In genomic region chr2:241066893-241067341, GRCh38 we compare ENCODE assay signal across 17 cellular contexts. TPM values are rescaled to one million over a fixed set of nuclear protein-coding genes. Genes with fewer than 3 reads are reported as not detected.
DNase-seq lines count a peak whose midpoint lies in the region; ATAC-seq, FAIRE-seq and TF ChIP-seq lines count a peak whose summit lies in the region.
"Had no signal": no experiment of that assay in that cellular context is flagged by ENCODE, and none has a peak within 500 bp of the region (broad histone marks: within the 10 kb centered on the region; RNA-seq: fewer than 3 reads in every experiment).

No MANE protein-coding gene starts in this region.

- H2AK5ac ChIP-seq in mesendoderm (ENCODE audit: low read length): no peak overlapping the region

- H3K56ac ChIP-seq in mesendoderm (ENCODE audit: low read length): no peak overlapping the region

- no peak for TF ChIP-seq EP300 in K562 (IDR thresholded peaks at IDR 0.05; ENCODE audit: low read length)

- no peaks in the 10 kb centered on the region for H3K9me2 ChIP-seq in HCT116 (ENCODE audit: insufficient read depth)

- BruUV-seq in HCT116 (replicated peaks; lab: Mats Ljungman, UMichigan): no TSS peak
- no TSS peak for BruUV-seq in K562 (replicated peaks; lab: Mats Ljungman, UMichigan)

- no peak overlapping the region for H2AFZ ChIP-seq in HCT116 (ENCODE audit: low read depth, low read length, poor library complexity, severe bottlenecking)
- H2AFZ ChIP-seq in K562 (ENCODE audit: low read depth, low read length): no peak overlapping the region

- H3K4me3 ChIP-seq in HCT116 (replicated peaks in 1 of 2; ENCODE audit: low read depth in 1 of 2, low read length in 2 of 2) (no peak overlapping the region), K562 (no peak overlapping the region), mesendoderm (ENCODE audit: low read length) (no peak overlapping the region)
- no peak overlapping the region for H3K4me3 ChIP-seq in naive thymus-derived CD4-positive, alpha-beta T cell (ENCODE audit: low read length)
- H3K4me3 ChIP-seq: gastrocnemius medialis, thoracic aorta had no signal

- no peaks in the 10 kb centered on the region for H3K36me3 Mint-ChIP-seq in naive thymus-derived CD4-positive, alpha-beta T cell

- no peak overlapping the region for H2BK15ac ChIP-seq in mesendoderm (replicated peaks; ENCODE audit: low read depth)

- no peak for TF ChIP-seq RAD21 in HCT116 (IDR thresholded peaks at IDR 0.05; ENCODE audit: low read depth)
- no peak for TF ChIP-seq RAD21 in K562 (CRISPR knock-in tag; conservative IDR thresholded peaks at IDR 0.05 in 1 of 2, IDR thresholded peaks at IDR 0.05 in 1 of 2)

- H3K36me3 ChIP-seq in HCT116 (ENCODE audit: control insufficient read depth in 1 of 2, insufficient read depth in 2 of 2, low read length in 2 of 2): no peaks in the 10 kb centered on the region
- H3K36me3 ChIP-seq in K562 (ENCODE audit: control insufficient read depth, insufficient read depth, low read length): no peaks in the 10 kb centered on the region
- no peaks in the 10 kb centered on the region for H3K36me3 ChIP-seq in mesendoderm (ENCODE audit: control insufficient read depth, insufficient read depth, low read length)
- H3K36me3 ChIP-seq in naive thymus-derived CD4-positive, alpha-beta T cell (ENCODE audit: control insufficient read depth in 2 of 3, insufficient read depth in 3 of 3, low read length in 3 of 3): no peaks in the 10 kb centered on the region

- no peak overlapping the region for H3K9ac ChIP-seq in HCT116 (ENCODE audit: low read length)
- no peak overlapping the region for H3K9ac ChIP-seq in K562 (ENCODE audit: insufficient read depth in 1 of 2, low read depth in 2 of 2, low read length in 2 of 2)
- H3K9ac ChIP-seq in mesendoderm (ENCODE audit: low read length): no peak overlapping the region

- H3K4me1 ChIP-seq in HCT116 (ENCODE audit: control insufficient read depth in 1 of 2, insufficient read depth in 2 of 2, low read length in 2 of 2) (peaks cover 3 to 11% of the 10 kb centered on the region in 2 experiments; a peak in 3 of 4 replicates), K562 (replicated peaks in 1 of 2; ENCODE audit: control insufficient read depth in 2 of 2, insufficient read depth in 2 of 2, low read length in 2 of 2) (peaks cover 0 to 34% of the 10 kb centered on the region in 2 experiments; a peak in 2 of 5 replicates), mesendoderm (ENCODE audit: control insufficient read depth, low read depth, low read length) (no peaks in the 10 kb centered on the region)
- H3K4me1 ChIP-seq in naive thymus-derived CD4-positive, alpha-beta T cell (ENCODE audit: control insufficient read depth in 2 of 2, insufficient read depth in 2 of 2, low read length in 2 of 2): peaks cover 0 to 8% of the 10 kb centered on the region in 2 donors
- H3K4me1 ChIP-seq: gastrocnemius medialis had no signal

- 14% methylated on average over 9 of the region's 15 CpGs for WGBS in K562 (ENCODE audit: insufficient coverage, low coverage, missing lambda C conversion rate)
- WGBS in mesendoderm (ENCODE audit: extremely low coverage, insufficient coverage, low lambda C conversion rate): no CpG with 5 or more reads among the region's 15 CpGs

- no peak overlapping the region for H4K8ac ChIP-seq in mesendoderm (ENCODE audit: low read depth, low read length)

- intact Hi-C loops in HCT116 (cut with micrococcal nuclease): no loop called here
- intact Hi-C loops in K562 (cut with micrococcal nuclease): no loop called here
- intact Hi-C loops in naive thymus-derived CD4-positive, alpha-beta T cell (cut with micrococcal nuclease): no loop called here

- H3K18ac ChIP-seq in mesendoderm (ENCODE audit: low read length): no peak overlapping the region

- no peaks in the 10 kb centered on the region for H3K79me2 ChIP-seq in HCT116 (ENCODE audit: insufficient read depth, low read length)
- H3K79me2 ChIP-seq in K562 (ENCODE audit: control insufficient read depth, insufficient read depth, low read length): no peaks in the 10 kb centered on the region
- no peaks in the 10 kb centered on the region for H3K79me2 ChIP-seq in mesendoderm (ENCODE audit: control insufficient read depth, insufficient read depth, low read length)

- peak; percentile 32 for DNase-seq in D341Med (ENCODE audit: low spot score)
- no peak for DNase-seq in HCT116 (ENCODE audit: low read depth, low spot score)
- DNase-seq in K562 (ENCODE audit: extremely low read depth in 1 of 4, low spot score in 3 of 4): peak in 2 of 4 experiments; percentile 25 to 29
- DNase-seq in mesendoderm: peak; percentile 43
- no peak for DNase-seq in stimulated activated CD4-positive, alpha-beta T cell treated with anti-CD3 and anti-CD28 coated beads, Interleukin-2, amount 100 ng/mL, for 48 hours
- DNase-seq in naive thymus-derived CD4-positive, alpha-beta T cell: no peak
- DNase-seq: activated CD4-positive, CD25-positive, alpha-beta regulatory T cell treated with anti-CD3 and anti-CD28 coated beads, Interleukin-2, amount 50 U/mL, for 72 hours; activated T-cell treated with anti-CD3 and anti-CD28 coated beads, Interleukin-2, amount 50 U/mL, for 4 hours; amniotic stem cell; Calu3; gastrocnemius medialis; naive thymus-derived CD8-positive, alpha-beta T cell; small intestine; SW 1271 had no signal

- H4K20me1 ChIP-seq in HCT116 (ENCODE audit: insufficient read depth) (no peaks in the 10 kb centered on the region), K562 (replicated peaks; ENCODE audit: control insufficient read depth, insufficient read depth, low read length) (0 out of 2 replicates have a peak, but pooled peaks cover 6% of the 10 kb centered on the region)

- H3K27me3 ChIP-seq in HCT116 (ENCODE audit: insufficient read depth, low read length) (no peaks in the 10 kb centered on the region), K562 (ENCODE audit: control insufficient read depth in 2 of 2, insufficient read depth in 2 of 2, low read length in 2 of 2) (peaks cover 9 to 79% of the 10 kb centered on the region in 2 experiments; a peak in 3 of 5 replicates), mesendoderm (ENCODE audit: insufficient read depth, low read length, poor library complexity) (no peaks in the 10 kb centered on the region)
- H3K27me3 ChIP-seq in naive thymus-derived CD4-positive, alpha-beta T cell (ENCODE audit: control insufficient read depth in 2 of 2, insufficient read depth in 2 of 2, low read length in 2 of 2): no peaks in the 10 kb centered on the region
- H3K27me3 ChIP-seq: gastrocnemius medialis had no signal

- TF ChIP-seq POLR2A in HCT116 (IDR thresholded peaks at IDR 0.05; ENCODE audit: borderline replicate concordance, extremely low read depth, insufficient read depth, insufficient read length): no peak
- TF ChIP-seq POLR2A in K562 (conservative IDR thresholded peaks at IDR 0.05): no peak

- H3K9me3 ChIP-seq in HCT116 (ENCODE audit: control insufficient read depth in 1 of 2, insufficient read depth in 1 of 2, low read depth in 1 of 2, low read length in 2 of 2): no peaks in the 10 kb centered on the region
- H3K9me3 ChIP-seq in K562 (replicated peaks; ENCODE audit: control insufficient read depth, insufficient read depth, low read depth, low read length): no peaks in the 10 kb centered on the region
- no peaks in the 10 kb centered on the region for H3K9me3 ChIP-seq in naive thymus-derived CD4-positive, alpha-beta T cell (ENCODE audit: control insufficient read depth in 2 of 3, low read length in 3 of 3)
- H3K9me3 ChIP-seq: gastrocnemius medialis, thoracic aorta had no signal

- no peak overlapping the region for H3K23ac ChIP-seq in mesendoderm (ENCODE audit: low read length)

- no peaks in the 10 kb centered on the region for H3K9me1 ChIP-seq in K562 (ENCODE audit: control insufficient read depth, insufficient read depth, low read length)

- CTCF ChIA-PET in HCT116 (lab: Charles Lee): no interaction called here
- CTCF ChIA-PET in K562 (lab: Yijun Ruan, JAX; ENCODE audit: low intra/inter-chr PET ratio): no interaction called here
- CTCF ChIA-PET in naive thymus-derived CD4-positive, alpha-beta T cell (lab: Charles Lee): interaction anchor here (0.6 kb wide), 1 partner anchor 237 kb away, joined by 3 read pairs; no protein-coding TSS in a partner anchor

- no peak for ATAC-seq in HCT116
- ATAC-seq in K562: no peak; the same call in 2 of the 3 replicates
- ATAC-seq in HG03354 (IDR thresholded peaks at IDR 0.05; ENCODE audit: poor library complexity, severe bottlenecking, unreplicated experiment): no peak
- no peak for ATAC-seq in HG03045 (IDR thresholded peaks at IDR 0.05; ENCODE audit: unreplicated experiment)
- ATAC-seq in naive thymus-derived CD4-positive, alpha-beta T cell: no peak
- ATAC-seq: activated T-cell treated with anti-CD3 and anti-CD28 coated beads, Interleukin-2, amount 50 U/mL, for 4 hours; gastrocnemius medialis; naive thymus-derived CD8-positive, alpha-beta T cell had no signal

- H3K4me2 ChIP-seq in HCT116 (ENCODE audit: low read length) (no peak overlapping the region), K562 (ENCODE audit: insufficient read depth, low read length) (no peak overlapping the region), mesendoderm (ENCODE audit: low read length) (no peak overlapping the region)

- H3K4me1 Mint-ChIP-seq in naive thymus-derived CD4-positive, alpha-beta T cell: peaks cover 0 to 9% (median 0%) of the 10 kb centered on the region in 7 donors

- in situ Hi-C loops in K562 (cut with MboI): no loop called here

- TF ChIP-seq CTCF in HCT116 (IDR thresholded peaks at IDR 0.05 in 2 of 3, conservative IDR thresholded peaks at IDR 0.05 in 1 of 3; ENCODE audit: borderline replicate concordance in 1 of 3, insufficient read depth in 1 of 3, low read depth in 2 of 3, low read length in 2 of 3) (no peak), K562 (IDR thresholded peaks at IDR 0.05 in 2 of 3, conservative IDR thresholded peaks at IDR 0.05 in 1 of 3; ENCODE audit: insufficient read depth in 2 of 3, low read depth in 1 of 3, low read length in 3 of 3) (no peak)

- RAD21 ChIA-PET in HCT116 (lab: Charles Lee; ENCODE audit: low non-redundant PET in 1 of 2, low total read pairs in 2 of 2, uncharacterized antibody in 2 of 2, unreplicated experiment in 2 of 2): no interaction called here

- no peaks in the 10 kb centered on the region for H3K79me1 ChIP-seq in mesendoderm (ENCODE audit: low read length)

- H3K9me3 Mint-ChIP-seq in naive thymus-derived CD4-positive, alpha-beta T cell: no peaks in the 10 kb centered on the region
- H3K9me3 Mint-ChIP-seq: activated T-cell treated with anti-CD3 and anti-CD28 coated beads, Interleukin-2, amount 50 U/mL, for 4 hours; naive thymus-derived CD8-positive, alpha-beta T cell had no signal

- H3K27ac Mint-ChIP-seq in naive thymus-derived CD4-positive, alpha-beta T cell: no peak overlapping the region

- FAIRE-seq in K562 (lab: Jason Lieb, UNC): no peak
- FAIRE-seq: small intestine had no signal

- H3K27me3 Mint-ChIP-seq in naive thymus-derived CD4-positive, alpha-beta T cell: no peaks in the 10 kb centered on the region
- H3K27me3 Mint-ChIP-seq: naive thymus-derived CD8-positive, alpha-beta T cell had no signal

- H2BK5ac ChIP-seq in mesendoderm (ENCODE audit: low read length): no peak overlapping the region

- H3K4me3 Mint-ChIP-seq in naive thymus-derived CD4-positive, alpha-beta T cell: no peak overlapping the region
- H3K4me3 Mint-ChIP-seq: activated T-cell treated with anti-CD3 and anti-CD28 coated beads, Interleukin-2, amount 50 U/mL, for 4 hours had no signal

- H3K27ac ChIP-seq in HCT116 (ENCODE audit: low read depth, low read length) (no peak overlapping the region), K562 (ENCODE audit: extremely low read depth, low read depth, low read length) (no peak overlapping the region), mesendoderm (ENCODE audit: low read depth, low read length) (no peak overlapping the region)
- no peak overlapping the region for H3K27ac ChIP-seq in naive thymus-derived CD4-positive, alpha-beta T cell (ENCODE audit: low read depth, low read length)
- H3K27ac ChIP-seq: gastrocnemius medialis, thoracic aorta had no signal

- H3K4ac ChIP-seq in mesendoderm (ENCODE audit: low read depth, low read length): no peak overlapping the region

- H2BK120ac ChIP-seq in mesendoderm (ENCODE audit: low read depth, low read length): no peak overlapping the region

- H4K5ac ChIP-seq in mesendoderm (ENCODE audit: low read length): no peak overlapping the region

- POLR2A ChIA-PET in HCT116 (lab: Charles Lee) (no interaction called here), K562 (lab: Yijun Ruan, JAX) (interaction anchor here (0.8 to 1.1 kb wide), 2 partner anchors 26 to 104 kb away, joined by 3 read pairs; no protein-coding TSS in a partner anchor)
- POLR2A ChIA-PET in naive thymus-derived CD4-positive, alpha-beta T cell (lab: Charles Lee): no interaction called here

RNA-seq across cellular contexts. Expression of gene MTERF4, which starts 35.2 kb away (rescaled TPM):
- total RNA-seq in HCT116 (2021; ENCODE audit: unreplicated experiment) (25.5 TPM), K562 (2014; rRNA removed) (15.6 and 19.7 TPM in 2 replicates), K562 (2014; rRNA removed; fragmentation: Illumina TruSeq; extraction: Trizol) (21.2 and 25.4 TPM in 2 replicates), K562 (2015; rRNA removed; fragmentation: Illumina TruSeq; extraction: Trizol) (22.8 and 23.6 TPM in 2 replicates), K562 (2021) (15.3 and 16.4 TPM in 2 replicates)
- polyA plus RNA-seq in HCT116 (2012): 20.6 and 25.2 TPM in 2 replicates
- total RNA-seq in K562 (2011; cell fraction: chromatin; rRNA removed; ENCODE audit: low replicate concordance): 70.3 and 123 TPM in 2 replicates
- total RNA-seq in K562 (2011; cell fraction: nucleolus; rRNA removed): 28.5 and 39.6 TPM in 2 replicates
- 54.6 and 75.2 TPM in 2 replicates for total RNA-seq in K562 (2011; cell fraction: nucleoplasm; rRNA removed)
- polyA plus RNA-seq in K562 (2011; rRNA removed) (19.5 and 29.6 TPM in 2 replicates), K562 (2014; fragmentation: Illumina TruSeq; extraction: Trizol) (26.7 and 28.1 TPM in 2 replicates), K562 (2014; fragmentation: Nextera tagmentation; extraction: Ambion mirVana) (10 to 100 TPM; 15.8 to 20.9 TPM), K562 (2014; rRNA removed) (24.7 and 36.8 TPM in 2 replicates)
- 16.3 and 21.8 TPM in 2 replicates for polyA plus RNA-seq in K562 (2011; cell fraction: cytosol; rRNA removed)
- polyA plus RNA-seq in K562 (2011; cell fraction: nucleus; rRNA removed): 73.0 and 73.6 TPM in 2 replicates
- polyA plus RNA-seq in K562 (2012): 15.1 and 16.1 TPM in 2 replicates
- polyA minus RNA-seq in K562 (2011; rRNA and poly(A)+ RNA removed): 49.2 and 52.4 TPM in 2 replicates
- 6.7 and 9.1 TPM in 2 replicates for polyA minus RNA-seq in K562 (2011; cell fraction: cytosol; rRNA and poly(A)+ RNA removed)
- polyA minus RNA-seq in K562 (2011; cell fraction: nucleus; rRNA and poly(A)+ RNA removed): 18.4 and 38.4 TPM in 2 replicates
- 23.0 TPM for polyA plus RNA-seq in mesendoderm (2013, experiment 1 of 2)
- polyA plus RNA-seq in mesendoderm (2013, experiment 2 of 2): 23.7 TPM
- 100 to 1,000 TPM in 2 of 5 experiments, 10 to 100 TPM in 3; 45.3 to 214 (median 91.8) TPM for total RNA-seq in naive thymus-derived CD4-positive, alpha-beta T cell
- polyA plus RNA-seq in naive thymus-derived CD4-positive, alpha-beta T cell: 10 to 100 TPM; 73.1 to 82.3 TPM

Comparison
In these comparisons a context has a peak if more than half of its experiments do, and no peak if none do; other contexts are left out.
1. DNase-seq: peak in D341Med (single experiment) and mesendoderm (single experiment); none in HCT116 (single experiment), stimulated activated CD4-positive, alpha-beta T cell treated with anti-CD3 and anti-CD28 coated beads, Interleukin-2, amount 100 ng/mL, for 48 hours (0 of 2) and naive thymus-derived CD4-positive, alpha-beta T cell (0 of 9).